ENCODE assay signal across 11 cellular contexts in genomic region chr3:165624761-165625160, GRCh38.
DNase-seq lines count a peak whose midpoint lies in the region; ATAC-seq and TF ChIP-seq lines count a peak whose summit lies in the region.
"Had no signal": no experiment of that assay in that cellular context is flagged by ENCODE, and none has a peak within 500 bp of the region (broad histone marks: within the 10 kb centered on the region; RNA-seq: fewer than 3 reads in every experiment).

No MANE protein-coding gene starts in this region.

- TF ChIP-seq CTCF in astrocyte of the spinal cord (IDR thresholded peaks at IDR 0.05; ENCODE audit: low read depth, low read length) (peak; percentile 49), lower lobe of right lung (IDR thresholded peaks at IDR 0.05) (no peak)

- no peak overlapping the region for H2BK15ac ChIP-seq in mesenchymal stem cell (ENCODE audit: low read depth, poor library complexity, severe bottlenecking)

- no peak overlapping the region for H3K9ac ChIP-seq in mesenchymal stem cell (ENCODE audit: low read length)

- H3K23ac ChIP-seq in mesenchymal stem cell (ENCODE audit: low read length in 2 of 2), result no peak overlapping the region

- H2AFZ ChIP-seq in mesenchymal stem cell (ENCODE audit: low read depth, low read length), result no peak overlapping the region

- no peak overlapping the region for H3K14ac ChIP-seq in mesenchymal stem cell (ENCODE audit: low read length in 2 of 2)

- no peaks in the 10 kb centered on the region for H3K36me3 ChIP-seq in mesenchymal stem cell (ENCODE audit: control insufficient read depth in 1 of 2, insufficient read depth in 2 of 2, low read depth in 1 of 2, low read length in 2 of 2)
- H3K36me3 ChIP-seq in lower lobe of right lung, result no peaks in the 10 kb centered on the region
- H3K36me3 ChIP-seq: left ventricle myocardium inferior, upper lobe of right lung had no signal

- ATAC-seq in lower lobe of right lung (no peak), HG02610 (IDR thresholded peaks at IDR 0.05; ENCODE audit: unreplicated experiment) (no peak)
- ATAC-seq: upper lobe of right lung had no signal

- 94% methylated on average over 2 of the region's 3 CpGs for WGBS in mesenchymal stem cell

- H3K79me1 ChIP-seq in mesenchymal stem cell (replicated peaks; ENCODE audit: low read length, poor library complexity, severe bottlenecking), result no peaks in the 10 kb centered on the region

- no peak overlapping the region for H4K8ac ChIP-seq in mesenchymal stem cell (ENCODE audit: low read length)

- no peak overlapping the region for H3K4ac ChIP-seq in mesenchymal stem cell (ENCODE audit: low read depth in 1 of 2, low read length in 2 of 2)

- intact Hi-C loops in lower lobe of right lung (cut with DNase I) (no loop called here), posterior cingulate gyrus (cut with DNase I) (no loop called here)

- no peak overlapping the region for H4K91ac ChIP-seq in mesenchymal stem cell (ENCODE audit: low read length)

- H2AK5ac ChIP-seq in mesenchymal stem cell (ENCODE audit: low read length, severe bottlenecking), result no peak overlapping the region

- H3K4me1 ChIP-seq in mesenchymal stem cell (ENCODE audit: control insufficient read depth, insufficient read depth, low read depth, low read length) (no peaks in the 10 kb centered on the region), lower lobe of right lung (no peaks in the 10 kb centered on the region)
- H3K4me1 ChIP-seq: left ventricle myocardium inferior, upper lobe of right lung had no signal

- H3K4me3 ChIP-seq in astrocyte of the spinal cord (ENCODE audit: low read depth, low read length) (no peak overlapping the region), mesenchymal stem cell (ENCODE audit: insufficient read depth in 1 of 2, low read depth in 1 of 2, low read length in 2 of 2) (no peak overlapping the region), lower lobe of right lung (no peak overlapping the region)
- H3K4me3 ChIP-seq: left ventricle myocardium inferior, upper lobe of right lung had no signal

- H3K4me2 ChIP-seq in mesenchymal stem cell (ENCODE audit: low read length, poor library complexity, severe bottlenecking), result no peak overlapping the region

- in situ Hi-C loops in astrocyte of the spinal cord (cut with HindIII; ENCODE audit: low sequenced_read_pairs), result no loop called here

- H3K27me3 ChIP-seq in mesenchymal stem cell (ENCODE audit: control insufficient read depth in 1 of 2, insufficient read depth in 1 of 2, low read length in 2 of 2), result no peaks in the 10 kb centered on the region
- H3K27me3 ChIP-seq in lower lobe of right lung (ENCODE audit: low read depth), result no peaks in the 10 kb centered on the region
- H3K27me3 ChIP-seq: upper lobe of right lung had no signal

- no peaks in the 10 kb centered on the region for H3K9me3 ChIP-seq in mesenchymal stem cell (ENCODE audit: control insufficient read depth, low read length)
- peaks cover 9% of the 10 kb centered on the region for H3K9me3 ChIP-seq in lower lobe of right lung

- DNase-seq in GM03348 (ENCODE audit: low spot score) (peak; percentile 19), LHCN-M2 (ENCODE audit: low read depth) (peak; percentile 14), astrocyte of the spinal cord (ENCODE audit: low read depth, low spot score) (no peak), mesenchymal stem cell (peak; percentile 25), lower lobe of right lung (no peak), posterior cingulate gyrus (no peak), midbrain (lab: John Stamatoyannopoulos, UW) (no peak)
- DNase-seq: left ventricle myocardium inferior, SW 1271, upper lobe of right lung had no signal

- no peak overlapping the region for H3K18ac ChIP-seq in mesenchymal stem cell (ENCODE audit: low read depth in 1 of 2, low read length in 2 of 2)

- H2BK120ac ChIP-seq in mesenchymal stem cell (ENCODE audit: low read depth, low read length), result no peak overlapping the region

- H3K27ac ChIP-seq in mesenchymal stem cell (ENCODE audit: low read length, poor library complexity, severe bottlenecking) (no peak overlapping the region), lower lobe of right lung (no peak overlapping the region)
- H3K27ac ChIP-seq: left ventricle myocardium inferior, upper lobe of right lung had no signal

- H2BK5ac ChIP-seq in mesenchymal stem cell (ENCODE audit: low read depth, low read length, poor library complexity, severe bottlenecking), result no peak overlapping the region

- no peak overlapping the region for H2BK12ac ChIP-seq in mesenchymal stem cell (ENCODE audit: low read length in 2 of 2)

Comparison
In these comparisons a context has a peak if more than half of its experiments do, and no peak if none do; other contexts are left out.
1. DNase-seq: peak in GM03348 (single experiment), LHCN-M2 (single experiment) and mesenchymal stem cell (single experiment); none in astrocyte of the spinal cord (single experiment), lower lobe of right lung (single experiment), posterior cingulate gyrus (0 of 10) and midbrain (single experiment).